ENCODE assay signal across 9 cellular contexts in genomic region chr11:93963072-93963471, GRCh38.
"Had no signal": no experiment of that assay in that cellular context is flagged by ENCODE, and none has a peak within 500 bp of the region (broad histone marks: within the 10 kb centered on the region; RNA-seq: fewer than 3 reads in every experiment).

No MANE protein-coding gene starts in this region.

- H3K9me3 Mint-ChIP-seq: HFFc6, IgD-negative memory B cell had no signal

- H3K4me3 ChIP-seq: GM23248, HAP-1 had no signal

- ATAC-seq: HCT116, HepG2 had no signal

- H3K27ac ChIP-seq: GM23248, HL-60 had no signal

- H3K27ac Mint-ChIP-seq: HFFc6, IgD-negative memory B cell had no signal

- H3K4me3 Mint-ChIP-seq: HFFc6, IgD-negative memory B cell had no signal

- H3K36me3 ChIP-seq: HAP-1 had no signal

- DNase-seq: GM23248, GOT3, H7, HFFc6 had no signal

- H3K4me1 Mint-ChIP-seq: IgD-negative memory B cell had no signal

- H3K4me1 ChIP-seq: HAP-1 had no signal

- H3K9me3 ChIP-seq: HAP-1 had no signal
